In the genomic region with DNA sequence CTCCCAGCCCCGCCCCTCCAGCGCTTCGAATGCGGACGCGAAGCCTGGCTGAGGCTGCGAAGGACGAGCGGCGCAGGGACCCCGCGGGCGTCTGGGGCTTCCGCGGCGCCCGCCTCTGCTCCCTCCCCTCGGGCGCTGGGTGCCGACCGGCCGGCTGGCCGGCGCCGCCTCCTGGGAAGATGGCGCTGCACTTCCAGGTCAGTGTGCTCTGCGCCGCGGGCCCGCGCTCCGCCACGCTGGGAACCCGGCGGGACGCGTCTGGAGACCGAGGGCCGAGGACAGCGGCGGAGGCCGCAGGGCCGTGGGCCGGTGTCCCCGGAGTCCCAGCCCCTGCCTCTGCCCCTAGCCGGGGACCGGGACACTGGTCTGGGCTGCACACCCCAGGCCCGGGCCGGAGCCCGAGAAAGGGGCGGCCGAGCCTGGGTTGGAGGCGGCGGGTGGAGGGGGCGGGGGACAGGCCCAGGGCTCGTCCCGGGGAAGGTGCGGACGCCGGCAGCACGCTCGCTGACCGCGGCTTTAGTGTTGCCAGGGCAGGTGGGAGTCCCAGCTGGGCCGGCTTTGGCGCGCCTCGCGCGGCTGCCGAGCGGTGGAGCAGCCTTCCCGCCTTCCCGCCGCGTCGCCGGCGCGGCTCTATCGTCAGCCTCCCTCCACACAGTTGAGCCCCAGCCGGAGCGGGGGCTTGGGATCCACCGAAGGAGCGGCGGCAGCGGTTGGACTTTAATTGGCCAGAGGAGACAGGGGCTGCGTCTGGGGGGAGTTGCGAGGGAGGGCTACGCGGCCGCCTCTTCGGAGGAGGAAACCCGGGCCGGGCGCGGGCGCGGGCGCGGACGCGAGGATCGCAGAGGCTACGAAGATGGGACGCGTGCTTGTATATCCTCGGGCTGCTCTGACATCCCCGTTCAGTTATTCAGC, we compare ENCODE assay signal across 9 cellular contexts. TPM values are rescaled to one million over a fixed set of nuclear protein-coding genes. Genes with fewer than 3 reads are reported as not detected.
DNase-seq lines count a peak whose midpoint lies in the region; ATAC-seq, FAIRE-seq and TF ChIP-seq lines count a peak whose summit lies in the region.
"Had no signal": no experiment of that assay in that cellular context is flagged by ENCODE, and none has a peak within 500 bp of the region (broad histone marks: within the 10 kb centered on the region; RNA-seq: fewer than 3 reads in every experiment).

A gene (plus strand): TSS at position 164 of the 912 bp plus-strand sequence.

- H3K23me2 ChIP-seq in H1 (ENCODE audit: low read depth, low read length) = peaks cover 9% of the 10 kb centered on the region

- peaks cover 3 to 44% of the 10 kb centered on the region in 2 experiments; a peak in 3 of 4 replicates for H3K79me2 ChIP-seq in H1 (ENCODE audit: control insufficient read depth in 1 of 2, insufficient read depth in 2 of 2, low read length in 2 of 2)

- TF ChIP-seq POLR2A in H1 (IDR thresholded peaks at IDR 0.05; ENCODE audit: control extremely low read depth in 1 of 2, low read depth in 2 of 2, low read length in 2 of 2) (peak in 1 of 2 experiments; percentile 69; a peak in 2 of 3 replicates), suprapubic skin (IDR thresholded peaks at IDR 0.05) (no peak)

- peak within 1 kb of the TSS; percentile 70 to 82 (median 76) for H3K9ac ChIP-seq in H1 (replicated peaks in 1 of 4; ENCODE audit: extremely low read depth in 1 of 4, low read depth in 3 of 4, low read length in 3 of 4)

- H3K4me2 ChIP-seq in H1 (ENCODE audit: insufficient read depth in 1 of 2, low read depth in 2 of 2, low read length in 2 of 2) = peak within 1 kb of the TSS; percentile 80 to 85

- CTCF ChIA-PET in H1 (lab: Charles Lee; ENCODE audit: partially characterized antibody) = no interaction called here

- intact Hi-C loops in lower lobe of right lung (cut with DNase I) = no loop called here

- TF ChIP-seq EP300 in H1 (IDR thresholded peaks at IDR 0.05; ENCODE audit: borderline replicate concordance in 1 of 2, low read depth in 2 of 2, low read length in 2 of 2) (no peak; a peak in 1 of 3 replicates), suprapubic skin (IDR thresholded peaks at IDR 0.05) (no peak)

- peak within 1 kb of the TSS; percentile 71; the same call in 1 of the 2 replicates for H2BK5ac ChIP-seq in H1 (ENCODE audit: low read depth, low read length)

- H2BK120ac ChIP-seq in H1 (replicated peaks; ENCODE audit: low read depth, low read length) = no peak within 1 kb of the TSS

- H4K91ac ChIP-seq in H1 (replicated peaks; ENCODE audit: insufficient read length, low read length) = no peak within 1 kb of the TSS

- peak within 1 kb of the TSS; percentile 75; the same call in 1 of the 2 replicates for H3K18ac ChIP-seq in H1 (ENCODE audit: extremely low read depth, low read length)

- peak; percentile 94 to 95 for ATAC-seq in lower lobe of right lung
- ATAC-seq in HG03469 (IDR thresholded peaks at IDR 0.05; ENCODE audit: unreplicated experiment) = no peak

- DNase-seq in H7 = peak; percentile 95
- DNase-seq in OCI-M1 (lab: John Stamatoyannopoulos, UW) = peak; percentile 64
- peak; percentile 64 to 88 for DNase-seq in H1 (ENCODE audit: low read depth in 1 of 2, low spot score in 2 of 2)
- DNase-seq in lower lobe of right lung = peak; percentile 76
- peak in 1 of 2 donors; percentile 60 for DNase-seq in suprapubic skin (ENCODE audit: low spot score in 2 of 2)
- DNase-seq in HAP-1 (ENCODE audit: low spot score in 2 of 2) = no peak

- TF ChIP-seq CTCF in 22Rv1 (IDR thresholded peaks at IDR 0.05) (peak; percentile 23), H1 (IDR thresholded peaks at IDR 0.05; ENCODE audit: control extremely low read depth in 1 of 3, insufficient read depth in 1 of 3, low read depth in 1 of 3, low read length in 3 of 3) (peak in 1 of 3 experiments; percentile 3; a peak in 1 of 4 replicates), lower lobe of right lung (IDR thresholded peaks at IDR 0.05) (no peak), suprapubic skin (IDR thresholded peaks at IDR 0.05) (no peak)

- H3K9me3 ChIP-seq in H1 (ENCODE audit: insufficient read depth in 2 of 2, low read depth in 1 of 2, low read length in 1 of 2) (peaks cover 4 to 12% of the 10 kb centered on the region in 2 experiments; a peak in 3 of 4 replicates), lower lobe of right lung (peaks cover 13% of the 10 kb centered on the region), suprapubic skin (peaks cover 5% of the 10 kb centered on the region), HAP-1 (no peaks in the 10 kb centered on the region)

- POLR2A ChIA-PET in H1 (lab: Charles Lee; ENCODE audit: partially characterized antibody) = no interaction called here

- H2AFZ ChIP-seq in H1 (ENCODE audit: low read length) = peak within 1 kb of the TSS; percentile 69; the same call in 1 of the 2 replicates

- no peak within 1 kb of the TSS for H3K23ac ChIP-seq in H1 (ENCODE audit: insufficient read length)

- H3K4me1 ChIP-seq in H1 (replicated peaks in 1 of 4; ENCODE audit: control insufficient read depth in 3 of 4, insufficient read depth in 4 of 4, low read length in 3 of 4) = peaks cover 0 to 5% (median 1%) of the 10 kb centered on the region in 4 experiments; a peak in 2 of 7 replicates
- H3K4me1 ChIP-seq in lower lobe of right lung = no peaks in the 10 kb centered on the region
- H3K4me1 ChIP-seq in suprapubic skin = peaks cover 12% of the 10 kb centered on the region
- no peaks in the 10 kb centered on the region for H3K4me1 ChIP-seq in HAP-1

- no peak for FAIRE-seq in H1 (lab: Jason Lieb, UNC)

- peak within 1 kb of the TSS; percentile 28; the same call in 1 of the 2 replicates for H2BK12ac ChIP-seq in H1 (ENCODE audit: low read depth, low read length)

- no peak within 1 kb of the TSS for H2AK5ac ChIP-seq in H1 (ENCODE audit: low read depth, low read length)

- WGBS in H1 (ENCODE audit: extremely low coverage in 1 of 2, insufficient coverage in 1 of 2, insufficient read length in 1 of 2, insufficient replicate concordance in 2 of 2, low coverage in 1 of 2, low lambda C conversion rate in 2 of 2, missing lambda C conversion rate in 1 of 2), 2 experiments = 2% methylated on average over 51 of the region's 109 CpGs; no CpG with 5 or more reads in 1 of the 2 experiments
- WGBS in suprapubic skin = 5% methylated on average over 55 of the region's 109 CpGs

- H3K4ac ChIP-seq in H1 (replicated peaks; ENCODE audit: insufficient read length, low read depth, low read length) = peak within 1 kb of the TSS; percentile 19

- H3K14ac ChIP-seq in H1 (ENCODE audit: insufficient read length) = no peak within 1 kb of the TSS

- H3K36me3 ChIP-seq in H7 (replicated peaks; ENCODE audit: control insufficient read depth, insufficient read depth, low read length) (no peaks in the 10 kb centered on the region), H1 (ENCODE audit: control insufficient read depth in 2 of 4, insufficient read depth in 4 of 4, low read length in 3 of 4) (no peaks in the 10 kb centered on the region), lower lobe of right lung (no peaks in the 10 kb centered on the region), suprapubic skin (no peaks in the 10 kb centered on the region), HAP-1 (replicated peaks) (no peaks in the 10 kb centered on the region)

- H3K27me3 ChIP-seq in H7 (ENCODE audit: control insufficient read depth, insufficient read depth, low read length) (peaks cover 8% of the 10 kb centered on the region), H1 (replicated peaks in 1 of 4; ENCODE audit: control insufficient read depth in 3 of 4, extremely low read depth in 1 of 4, insufficient read depth in 3 of 4, low read length in 3 of 4) (peaks cover 0 to 3% (median 1%) of the 10 kb centered on the region in 4 experiments; a peak in 3 of 7 replicates), lower lobe of right lung (ENCODE audit: low read depth) (peaks cover 7% of the 10 kb centered on the region), suprapubic skin (peaks cover 13% of the 10 kb centered on the region), HAP-1 (ENCODE audit: low read depth) (no peaks in the 10 kb centered on the region)

- peak within 1 kb of the TSS; percentile 44 for H4K5ac ChIP-seq in H1 (ENCODE audit: insufficient read length, low read depth, low read length)

- peak within 1 kb of the TSS; percentile 89 for H4K8ac ChIP-seq in H1 (ENCODE audit: extremely low read depth, insufficient read depth, low read length)

- no peak within 1 kb of the TSS for H2BK20ac ChIP-seq in H1 (ENCODE audit: low read length)

- TF ChIP-seq RAD21 in H1 (IDR thresholded peaks at IDR 0.05 in 1 of 2, conservative IDR thresholded peaks at IDR 0.05 in 1 of 2; ENCODE audit: low read depth in 2 of 2, low read length in 2 of 2) = peak; percentile 1 to 38; a peak in 2 of 4 replicates

- peak within 1 kb of the TSS; percentile 71 for H3K56ac ChIP-seq in H1 (replicated peaks; ENCODE audit: insufficient read length, low read depth, low read length)

- H3K4me3 ChIP-seq in H7 (ENCODE audit: insufficient read depth, low read depth, low read length) (peak within 1 kb of the TSS; percentile 94), H1 (ENCODE audit: extremely low read depth in 1 of 4, insufficient read depth in 2 of 4, low read depth in 3 of 4, low read length in 4 of 4) (peak within 1 kb of the TSS; percentile 66 to 85 (median 78)), lower lobe of right lung (peak within 1 kb of the TSS; percentile 69), suprapubic skin (peak within 1 kb of the TSS; percentile 65), HAP-1 (no peak within 1 kb of the TSS)

- peaks cover 4% of the 10 kb centered on the region; the same call in 1 of the 2 replicates for H3K79me1 ChIP-seq in H1 (ENCODE audit: low read depth, low read length)

- H3K27ac ChIP-seq in 22Rv1 (peak within 1 kb of the TSS; percentile 89), H1 (ENCODE audit: low read depth, low read length) (0 out of 2 replicates have a peak within 1 kb of the TSS, but pooled peaks have one; percentile 58), lower lobe of right lung (peak within 1 kb of the TSS; percentile 72), suprapubic skin (no peak within 1 kb of the TSS)

- in situ Hi-C loops in HAP-1 (cut with MboI; ENCODE audit: low sequenced_read_pairs) = no loop called here

- peaks cover 2 to 6% of the 10 kb centered on the region in 2 experiments for H4K20me1 ChIP-seq in H1 (replicated peaks in 1 of 2; ENCODE audit: control insufficient read depth in 1 of 2, insufficient read depth in 2 of 2, low read length in 2 of 2)

- H2BK15ac ChIP-seq in H1 (ENCODE audit: low read length) = no peak within 1 kb of the TSS

RNA-seq across cellular contexts. Expression of the gene that starts here (rescaled TPM):
- total RNA-seq in H7 (2014; rRNA removed; shearing (Covaris generic)) = 6.4 and 11.6 TPM in 2 replicates
- total RNA-seq in H1 (2021; fragmentation: NEBNext Ultra II Directional; extraction: Animal tissue kit (Norgen Biotek cat#: 25700)) = 16.2 and 21.3 TPM in 2 replicates
- polyA plus RNA-seq in H1 (2011; rRNA removed) = 6.8 and 8.6 TPM in 2 replicates
- 10.1 TPM for polyA plus RNA-seq in H1 (2011; cell fraction: cytosol; rRNA removed)
- polyA plus RNA-seq in H1 (2011; cell fraction: nucleus; rRNA removed) = 27.7 TPM
- polyA plus RNA-seq in H1 (2012, experiment 1 of 2) = 8.0 to 13.4 TPM (median 8.5 TPM) in 4 replicates
- 0.28 TPM for polyA plus RNA-seq in H1 (2012, experiment 2 of 2)
- 9.5 TPM for polyA plus RNA-seq in H1 (2013, experiment 1 of 2)
- 5.7 TPM for polyA plus RNA-seq in H1 (2013, experiment 2 of 2)
- polyA minus RNA-seq in H1 (2011; rRNA and poly(A)+ RNA removed) = 81.3 and 133 TPM in 2 replicates
- 25.0 TPM for polyA minus RNA-seq in H1 (2011; cell fraction: cytosol; rRNA and poly(A)+ RNA removed)
- 149 TPM for polyA minus RNA-seq in H1 (2011; cell fraction: nucleus; rRNA and poly(A)+ RNA removed)
- 12.3 TPM for total RNA-seq in lower lobe of right lung
- 1 to 10 TPM in 3 of 4 donors, under 1 TPM in 1; 0.55 to 3.0 (median 1.5) TPM for total RNA-seq in suprapubic skin
- total RNA-seq: activated naive CD4-positive, alpha-beta T cell treated with anti-CD3 and anti-CD28 coated beads, Interleukin-2, amount 50 U/mL, for 72 hours had no signal

Comparison
In these comparisons a context has a peak if more than half of its experiments do, and no peak if none do; other contexts are left out.
1. DNase-seq: peak in H7 (single experiment), OCI-M1 (single experiment), H1 (2 of 2) and lower lobe of right lung (single experiment); none in HAP-1 (0 of 2).